ENCODE assay signal across 9 cellular contexts in the genomic region with DNA sequence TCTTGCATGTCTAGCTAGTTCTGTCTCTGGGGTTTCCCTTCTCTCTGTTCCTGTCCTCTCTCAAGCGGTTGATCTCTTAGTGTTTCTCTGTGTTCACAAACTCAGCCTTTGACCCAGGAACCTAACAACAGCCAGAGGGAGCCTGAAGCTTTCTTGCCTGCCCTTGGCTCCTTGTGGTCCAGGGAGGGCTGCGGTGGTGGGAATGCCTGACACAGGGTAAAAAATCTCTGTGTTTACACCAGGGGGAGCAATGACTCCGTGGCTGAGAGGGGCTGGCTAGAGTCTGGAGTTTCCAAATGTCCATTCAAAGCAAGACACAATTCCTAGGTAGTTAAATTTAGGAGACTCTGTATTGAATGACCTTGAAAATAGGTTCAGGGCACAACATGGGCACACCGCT. TPM values are rescaled to one million over a fixed set of nuclear protein-coding genes. Genes with fewer than 3 reads are reported as not detected.
DNase-seq lines count a peak whose midpoint lies in the region; FAIRE-seq and TF ChIP-seq lines count a peak whose summit lies in the region.
"Not testable (repeated sequence)": the region's sequence is repeated elsewhere in the genome, so short reads cannot be mapped to it uniquely, and the experiment has no call there.
"Had no signal": no experiment of that assay in that cellular context is flagged by ENCODE, and none has a peak within 500 bp of the region (broad histone marks: within the 10 kb centered on the region; RNA-seq: fewer than 3 reads in every experiment).

No MANE protein-coding gene starts in this region.

- H3K4me3 ChIP-seq in hepatocyte, tibial nerve: not testable (repeated sequence)

- FAIRE-seq in endometrium (lab: Jason Lieb, UNC): peak; percentile 67

- H3K4me3 Mint-ChIP-seq in neural crest cell: not testable (repeated sequence)

- not testable (repeated sequence) for H3K9me2 ChIP-seq in hepatocyte (replicated peaks; ENCODE audit: insufficient read depth)

- TF ChIP-seq POLR2A in tibial nerve (IDR thresholded peaks at IDR 0.05): not testable (repeated sequence)

- not testable (repeated sequence) for H3K36me3 ChIP-seq in hepatocyte (replicated peaks; ENCODE audit: insufficient read depth, low read depth); tibial nerve

- H3K9me3 Mint-ChIP-seq in neural crest cell: not testable (repeated sequence)

- H3K4me1 ChIP-seq in hepatocyte (ENCODE audit: insufficient read depth); tibial nerve: not testable (repeated sequence)

- not testable (repeated sequence) for H3K27me3 ChIP-seq in hepatocyte, tibial nerve

- peak; percentile 67 for TF ChIP-seq RAD21 in Ishikawa (IDR thresholded peaks at IDR 0.05; ENCODE audit: low read depth)

- H3K9me3 ChIP-seq in hepatocyte (ENCODE audit: low read depth); tibial nerve: not testable (repeated sequence)

- not testable (repeated sequence) for H3K36me3 Mint-ChIP-seq in neural crest cell (ENCODE audit: low read depth)

- not testable (repeated sequence) for H3K27ac Mint-ChIP-seq in neural crest cell (ENCODE audit: unreplicated experiment)

- H3K4me1 Mint-ChIP-seq in neural crest cell: not testable (repeated sequence)

- TF ChIP-seq EP300 in Ishikawa (IDR thresholded peaks at IDR 0.05; ENCODE audit: borderline replicate concordance); tibial nerve (IDR thresholded peaks at IDR 0.05): not testable (repeated sequence)

- not testable (repeated sequence) for H2AFZ ChIP-seq in hepatocyte

- not testable (repeated sequence) for H4K20me1 ChIP-seq in hepatocyte (ENCODE audit: insufficient read depth, poor library complexity, severe bottlenecking)

- TF ChIP-seq CTCF in VCaP (conservative IDR thresholded peaks at IDR 0.05): peak; percentile 63
- TF ChIP-seq CTCF in hepatocyte (IDR thresholded peaks at IDR 0.05; ENCODE audit: poor library complexity): peak; percentile 62
- TF ChIP-seq CTCF in neural crest cell (conservative IDR thresholded peaks at IDR 0.05): peak; percentile 73
- peak; percentile 16 to 69 (median 44) for TF ChIP-seq CTCF in tibial nerve (IDR thresholded peaks at IDR 0.05)

- DNase-seq in DMS153 (lab: John Stamatoyannopoulos, UW) (peak; percentile 4), NCI-H524 treated with DMSO at 0.1 percent for 48 hours (lab: John Stamatoyannopoulos, UW) (peak; percentile 42), hepatocyte (ENCODE audit: low spot score) (peak; percentile 48), neural crest cell (ENCODE audit: low read depth, low spot score) (peak; percentile 40), tibial nerve (ENCODE audit: low spot score in 2 of 2) (peak in 1 of 2 donors; percentile 41)

- 2% methylated on average over 3 of the region's 4 CpGs for WGBS in hepatocyte (ENCODE audit: low lambda C conversion rate, missing lambda C conversion rate)
- 9 to 16% methylated on average over 4 of the region's 4 CpGs for WGBS in tibial nerve, 2 donors

- not testable (repeated sequence) for H3K4me2 ChIP-seq in hepatocyte

- H3K79me2 ChIP-seq in hepatocyte: not testable (repeated sequence)

- H3K27ac ChIP-seq in VCaP, hepatocyte, tibial nerve: not testable (repeated sequence)

- H3K27me3 Mint-ChIP-seq in neural crest cell (ENCODE audit: low read depth): not testable (repeated sequence)

RNA-seq across cellular contexts. Expression of a gene that starts 16.7 kb away (rescaled TPM):
- total RNA-seq in hepatocyte (29.3 and 42.2 TPM in 2 replicates), neural crest cell (40.5 and 45.4 TPM in 2 replicates), tibial nerve (10 to 100 TPM; 19.2 to 97.7 (median 49.4) TPM)
- 22.9 and 26.0 TPM in 2 replicates for polyA plus RNA-seq in hepatocyte

RNA-seq across cellular contexts. Expression of a gene that starts 24.6 kb away (rescaled TPM):
- total RNA-seq in hepatocyte (not detected in 2 replicates), neural crest cell (not detected in 2 replicates), tibial nerve (not detected)
- polyA plus RNA-seq in hepatocyte: not detected in 2 replicates
- total RNA-seq: natural killer cell had no signal

RNA-seq across cellular contexts. Expression of a gene that starts 55.5 kb away (rescaled TPM):
- total RNA-seq in hepatocyte (41.8 and 47.3 TPM in 2 replicates), neural crest cell (113 and 117 TPM in 2 replicates), tibial nerve (10 to 100 TPM; 31.5 to 41.8 (median 39.9) TPM)
- polyA plus RNA-seq in hepatocyte: 12.4 and 16.1 TPM in 2 replicates
